1 cellular context compared by ENCODE assay signal in the genomic region with DNA sequence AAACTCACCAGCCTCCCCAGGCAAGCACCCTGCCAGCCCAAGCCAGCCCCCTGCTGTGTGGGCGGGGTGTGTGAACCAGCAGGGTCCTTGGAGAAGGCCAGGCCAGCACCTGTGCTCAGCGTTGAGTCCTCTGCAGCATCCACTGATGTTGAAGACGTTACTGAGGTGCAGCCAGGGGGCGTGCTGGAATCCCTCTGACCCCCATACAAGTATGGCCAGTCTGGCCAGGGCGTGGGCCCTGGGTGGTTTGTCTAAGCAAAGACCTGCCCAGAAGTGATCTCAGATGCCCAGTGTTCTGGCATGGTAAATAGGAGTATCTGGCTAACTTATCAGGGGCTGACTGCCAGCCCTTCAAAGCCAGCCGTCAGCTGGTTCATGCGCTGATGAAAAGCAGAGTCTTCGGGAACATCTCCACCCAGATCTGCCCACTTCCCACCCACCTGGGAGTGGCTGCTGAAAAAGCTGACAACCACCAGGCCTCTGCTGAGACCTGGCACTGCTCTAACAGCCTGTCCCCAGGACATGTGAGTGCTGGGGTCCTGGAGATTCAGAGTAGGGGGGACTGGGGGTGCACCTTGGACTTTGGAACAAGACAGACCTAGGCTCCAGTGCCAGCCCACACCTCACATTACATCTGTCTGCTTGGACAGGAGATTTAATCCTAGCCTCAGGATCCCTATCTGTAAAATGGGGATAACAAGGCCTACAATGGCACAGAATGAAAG.
TF ChIP-seq lines count a peak whose summit lies in the region.

No MANE protein-coding gene starts in this region.

TF ChIP-seq in HepG2, 621 proteins besides CTCF, POLR2A, EP300 and RAD21 (continued from another document):
- TF ChIP-seq, protein P1, sequence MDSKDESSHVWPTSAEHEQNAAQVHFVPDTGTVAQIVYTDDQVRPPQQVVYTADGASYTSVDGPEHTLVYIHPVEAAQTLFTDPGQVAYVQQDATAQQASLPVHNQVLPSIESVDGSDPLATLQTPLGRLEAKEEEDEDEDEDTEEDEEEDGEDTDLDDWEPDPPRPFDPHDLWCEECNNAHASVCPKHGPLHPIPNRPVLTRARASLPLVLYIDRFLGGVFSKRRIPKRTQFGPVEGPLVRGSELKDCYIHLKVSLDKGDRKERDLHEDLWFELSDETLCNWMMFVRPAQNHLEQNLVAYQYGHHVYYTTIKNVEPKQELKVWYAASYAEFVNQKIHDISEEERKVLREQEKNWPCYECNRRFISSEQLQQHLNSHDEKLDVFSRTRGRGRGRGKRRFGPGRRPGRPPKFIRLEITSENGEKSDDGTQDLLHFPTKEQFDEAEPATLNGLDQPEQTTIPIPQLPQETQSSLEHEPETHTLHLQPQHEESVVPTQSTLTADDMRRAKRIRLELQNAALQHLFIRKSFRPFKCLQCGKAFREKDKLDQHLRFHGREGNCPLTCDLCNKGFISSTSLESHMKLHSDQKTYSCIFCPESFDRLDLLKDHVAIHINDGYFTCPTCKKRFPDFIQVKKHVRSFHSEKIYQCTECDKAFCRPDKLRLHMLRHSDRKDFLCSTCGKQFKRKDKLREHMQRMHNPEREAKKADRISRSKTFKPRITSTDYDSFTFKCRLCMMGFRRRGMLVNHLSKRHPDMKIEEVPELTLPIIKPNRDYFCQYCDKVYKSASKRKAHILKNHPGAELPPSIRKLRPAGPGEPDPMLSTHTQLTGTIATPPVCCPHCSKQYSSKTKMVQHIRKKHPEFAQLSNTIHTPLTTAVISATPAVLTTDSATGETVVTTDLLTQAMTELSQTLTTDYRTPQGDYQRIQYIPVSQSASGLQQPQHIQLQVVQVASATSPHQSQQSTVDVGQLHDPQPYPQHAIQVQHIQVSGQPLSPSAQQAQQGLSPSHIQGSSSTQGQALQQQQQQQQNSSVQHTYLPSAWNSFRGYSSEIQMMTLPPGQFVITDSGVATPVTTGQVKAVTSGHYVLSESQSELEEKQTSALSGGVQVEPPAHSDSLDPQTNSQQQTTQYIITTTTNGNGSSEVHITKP (CRISPR knock-in tag; IDR thresholded peaks at IDR 0.05; ENCODE audit: low read depth) = no peak
- TF ChIP-seq, protein P2, sequence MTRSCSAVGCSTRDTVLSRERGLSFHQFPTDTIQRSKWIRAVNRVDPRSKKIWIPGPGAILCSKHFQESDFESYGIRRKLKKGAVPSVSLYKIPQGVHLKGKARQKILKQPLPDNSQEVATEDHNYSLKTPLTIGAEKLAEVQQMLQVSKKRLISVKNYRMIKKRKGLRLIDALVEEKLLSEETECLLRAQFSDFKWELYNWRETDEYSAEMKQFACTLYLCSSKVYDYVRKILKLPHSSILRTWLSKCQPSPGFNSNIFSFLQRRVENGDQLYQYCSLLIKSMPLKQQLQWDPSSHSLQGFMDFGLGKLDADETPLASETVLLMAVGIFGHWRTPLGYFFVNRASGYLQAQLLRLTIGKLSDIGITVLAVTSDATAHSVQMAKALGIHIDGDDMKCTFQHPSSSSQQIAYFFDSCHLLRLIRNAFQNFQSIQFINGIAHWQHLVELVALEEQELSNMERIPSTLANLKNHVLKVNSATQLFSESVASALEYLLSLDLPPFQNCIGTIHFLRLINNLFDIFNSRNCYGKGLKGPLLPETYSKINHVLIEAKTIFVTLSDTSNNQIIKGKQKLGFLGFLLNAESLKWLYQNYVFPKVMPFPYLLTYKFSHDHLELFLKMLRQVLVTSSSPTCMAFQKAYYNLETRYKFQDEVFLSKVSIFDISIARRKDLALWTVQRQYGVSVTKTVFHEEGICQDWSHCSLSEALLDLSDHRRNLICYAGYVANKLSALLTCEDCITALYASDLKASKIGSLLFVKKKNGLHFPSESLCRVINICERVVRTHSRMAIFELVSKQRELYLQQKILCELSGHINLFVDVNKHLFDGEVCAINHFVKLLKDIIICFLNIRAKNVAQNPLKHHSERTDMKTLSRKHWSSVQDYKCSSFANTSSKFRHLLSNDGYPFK (CRISPR knock-in tag; IDR thresholded peaks at IDR 0.05; ENCODE audit: borderline replicate concordance) = peak; percentile 47
- TF ChIP-seq, protein P3, sequence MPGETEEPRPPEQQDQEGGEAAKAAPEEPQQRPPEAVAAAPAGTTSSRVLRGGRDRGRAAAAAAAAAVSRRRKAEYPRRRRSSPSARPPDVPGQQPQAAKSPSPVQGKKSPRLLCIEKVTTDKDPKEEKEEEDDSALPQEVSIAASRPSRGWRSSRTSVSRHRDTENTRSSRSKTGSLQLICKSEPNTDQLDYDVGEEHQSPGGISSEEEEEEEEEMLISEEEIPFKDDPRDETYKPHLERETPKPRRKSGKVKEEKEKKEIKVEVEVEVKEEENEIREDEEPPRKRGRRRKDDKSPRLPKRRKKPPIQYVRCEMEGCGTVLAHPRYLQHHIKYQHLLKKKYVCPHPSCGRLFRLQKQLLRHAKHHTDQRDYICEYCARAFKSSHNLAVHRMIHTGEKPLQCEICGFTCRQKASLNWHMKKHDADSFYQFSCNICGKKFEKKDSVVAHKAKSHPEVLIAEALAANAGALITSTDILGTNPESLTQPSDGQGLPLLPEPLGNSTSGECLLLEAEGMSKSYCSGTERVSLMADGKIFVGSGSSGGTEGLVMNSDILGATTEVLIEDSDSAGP (CRISPR knock-in tag; IDR thresholded peaks at IDR 0.05; ENCODE audit: borderline replicate concordance) = peak; percentile 20; the same call in 1 of the 2 replicates
- TF ChIP-seq SMAD1 (CRISPR knock-in tag; IDR thresholded peaks at IDR 0.05; ENCODE audit: borderline replicate concordance, low read depth) = peak; percentile 70; the same call in 1 of the 2 replicates
- no peak for TF ChIP-seq SMYD3 (CRISPR knock-in tag; IDR thresholded peaks at IDR 0.05)
- TF ChIP-seq ZNF772 (CRISPR knock-in tag; IDR thresholded peaks at IDR 0.05) = 0 out of 2 replicates have a peak, but pooled peaks have one; percentile 4
- TF ChIP-seq, protein P4, sequence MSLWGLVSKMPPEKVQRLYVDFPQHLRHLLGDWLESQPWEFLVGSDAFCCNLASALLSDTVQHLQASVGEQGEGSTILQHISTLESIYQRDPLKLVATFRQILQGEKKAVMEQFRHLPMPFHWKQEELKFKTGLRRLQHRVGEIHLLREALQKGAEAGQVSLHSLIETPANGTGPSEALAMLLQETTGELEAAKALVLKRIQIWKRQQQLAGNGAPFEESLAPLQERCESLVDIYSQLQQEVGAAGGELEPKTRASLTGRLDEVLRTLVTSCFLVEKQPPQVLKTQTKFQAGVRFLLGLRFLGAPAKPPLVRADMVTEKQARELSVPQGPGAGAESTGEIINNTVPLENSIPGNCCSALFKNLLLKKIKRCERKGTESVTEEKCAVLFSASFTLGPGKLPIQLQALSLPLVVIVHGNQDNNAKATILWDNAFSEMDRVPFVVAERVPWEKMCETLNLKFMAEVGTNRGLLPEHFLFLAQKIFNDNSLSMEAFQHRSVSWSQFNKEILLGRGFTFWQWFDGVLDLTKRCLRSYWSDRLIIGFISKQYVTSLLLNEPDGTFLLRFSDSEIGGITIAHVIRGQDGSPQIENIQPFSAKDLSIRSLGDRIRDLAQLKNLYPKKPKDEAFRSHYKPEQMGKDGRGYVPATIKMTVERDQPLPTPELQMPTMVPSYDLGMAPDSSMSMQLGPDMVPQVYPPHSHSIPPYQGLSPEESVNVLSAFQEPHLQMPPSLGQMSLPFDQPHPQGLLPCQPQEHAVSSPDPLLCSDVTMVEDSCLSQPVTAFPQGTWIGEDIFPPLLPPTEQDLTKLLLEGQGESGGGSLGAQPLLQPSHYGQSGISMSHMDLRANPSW (CRISPR knock-in tag; IDR thresholded peaks at IDR 0.05; ENCODE audit: borderline replicate concordance) = 0 out of 2 replicates have a peak, but pooled peaks have one; percentile 13
- TF ChIP-seq, protein P5, sequence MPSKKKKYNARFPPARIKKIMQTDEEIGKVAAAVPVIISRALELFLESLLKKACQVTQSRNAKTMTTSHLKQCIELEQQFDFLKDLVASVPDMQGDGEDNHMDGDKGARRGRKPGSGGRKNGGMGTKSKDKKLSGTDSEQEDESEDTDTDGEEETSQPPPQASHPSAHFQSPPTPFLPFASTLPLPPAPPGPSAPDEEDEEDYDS (CRISPR knock-in tag; IDR thresholded peaks at IDR 0.05) = 0 out of 2 replicates have a peak, but pooled peaks have one; percentile 8
- TF ChIP-seq SSRP1 (CRISPR knock-in tag; IDR thresholded peaks at IDR 0.05) = 0 out of 2 replicates have a peak, but pooled peaks have one; percentile 39
